ENCODE assay signal across 30 cellular contexts in the genomic region with DNA sequence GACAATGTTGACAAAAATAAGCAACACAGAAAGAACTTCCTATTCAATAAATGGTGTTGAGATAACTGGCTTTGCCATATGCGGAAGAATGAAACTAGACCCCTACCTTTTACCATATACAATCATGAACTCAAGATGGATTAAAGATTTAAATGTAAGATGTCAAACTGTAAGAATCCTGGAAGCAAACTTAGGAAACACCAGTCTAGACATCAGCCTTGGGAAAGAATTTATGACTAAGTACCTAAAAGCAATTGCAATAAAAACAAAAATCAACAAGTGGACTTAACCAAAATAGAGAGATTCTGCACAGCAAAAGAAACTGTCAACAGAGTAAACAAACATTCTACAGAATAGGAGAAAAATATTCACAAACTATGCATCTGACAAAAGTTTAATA. TPM values are rescaled to one million over a fixed set of nuclear protein-coding genes. Genes with fewer than 3 reads are reported as not detected.
"Had no signal": no experiment of that assay in that cellular context is flagged by ENCODE, and none has a peak within 500 bp of the region (broad histone marks: within the 10 kb centered on the region; RNA-seq: fewer than 3 reads in every experiment).

No MANE protein-coding gene starts in this region.

- H3K4me1 ChIP-seq: gastrocnemius medialis, neural progenitor cell, right lobe of liver had no signal

- H3K27ac ChIP-seq: dorsolateral prefrontal cortex, epithelial cell of prostate, gastrocnemius medialis, left lung, neural progenitor cell, parathyroid adenoma, right lobe of liver, spleen, thoracic aorta, tibial nerve, upper lobe of left lung had no signal

- H2AFZ ChIP-seq: neural progenitor cell, parathyroid adenoma had no signal

- H3K79me2 ChIP-seq: parathyroid adenoma had no signal

- DNase-seq: cerebellar nuclear complex; dorsolateral prefrontal cortex; effector CD4-positive, alpha-beta T cell; gastrocnemius medialis; head of caudate nucleus; left cardiac atrium; left lung; mesenchymal stem cell; naive thymus-derived CD4-positive, alpha-beta T cell; right lobe of liver; spleen; stimulated activated CD4-positive, alpha-beta T cell treated with anti-CD3 and anti-CD28 coated beads, Interleukin-2, amount 100 ng/mL, for 48 hours; stimulated activated naive B cell treated with anti-CD40 and anti-IgM and Interleukin-4, amounts not matched to agents 10 μg/mL and 1 μg/mL and 100 μg/mL, for 72 hours; upper lobe of left lung had no signal

- H3K9ac ChIP-seq: neural progenitor cell, parathyroid adenoma had no signal

- H3K4me3 ChIP-seq: dorsolateral prefrontal cortex, gastrocnemius medialis, left lung, neural progenitor cell, right lobe of liver, spleen, thoracic aorta, tibial nerve, upper lobe of left lung had no signal

- H3K9me3 ChIP-seq: gastrocnemius medialis, left lung, right lobe of liver, thoracic aorta, tibial nerve, upper lobe of left lung had no signal

- ATAC-seq: esophagus mucosa; gastrocnemius medialis; left cardiac atrium; left lung; naive thymus-derived CD4-positive, alpha-beta T cell; right lobe of liver; stimulated activated naive B cell treated with anti-CD40 and anti-IgM and Interleukin-4, amounts not matched to agents 10 μg/mL and 1 μg/mL and 100 μg/mL, for 72 hours had no signal

- H3K4me2 ChIP-seq: neural progenitor cell had no signal

- H3K27me3 ChIP-seq: dorsolateral prefrontal cortex, gastrocnemius medialis, left lung, neural progenitor cell, right lobe of liver, spleen, tibial nerve, upper lobe of left lung had no signal

- H3K36me3 ChIP-seq: gastrocnemius medialis, left lung, neural progenitor cell, right lobe of liver, spleen, thoracic aorta, tibial nerve, upper lobe of left lung had no signal

RNA-seq across cellular contexts. Expression of a gene that starts 16.1 kb away (rescaled TPM):
- total RNA-seq: dorsolateral prefrontal cortex; fibroblast of lung; glomerular endothelial cell; kidney epithelial cell; left cardiac atrium; lung microvascular endothelial cell; naive thymus-derived CD4-positive, alpha-beta T cell; osteoblast; progenitor cell of endocrine pancreas; right lobe of liver; skeletal muscle tissue; spleen; thoracic aorta; tibial nerve had no signal
- polyA plus RNA-seq: fibroblast of lung; naive thymus-derived CD4-positive, alpha-beta T cell; spleen had no signal

RNA-seq across cellular contexts. Expression of a gene that starts 50.7 kb away (rescaled TPM):
- total RNA-seq: dorsolateral prefrontal cortex; esophagus mucosa; fibroblast of lung; gastrocnemius medialis; glomerular endothelial cell; kidney epithelial cell; left cardiac atrium; left lung; lung microvascular endothelial cell; mesothelial cell of epicardium; mucosa of gallbladder; naive thymus-derived CD4-positive, alpha-beta T cell; osteoblast; progenitor cell of endocrine pancreas; right lobe of liver; skeletal muscle tissue; spleen; thoracic aorta; tibial nerve; upper lobe of left lung had no signal
- polyA plus RNA-seq: fibroblast of lung; naive thymus-derived CD4-positive, alpha-beta T cell; spleen had no signal

RNA-seq across cellular contexts. Expression of a gene that starts 57.3 kb away (rescaled TPM):
- total RNA-seq: dorsolateral prefrontal cortex; esophagus mucosa; fibroblast of lung; gastrocnemius medialis; glomerular endothelial cell; kidney epithelial cell; left cardiac atrium; left lung; lower leg skin; lung microvascular endothelial cell; mesothelial cell of epicardium; mucosa of gallbladder; naive thymus-derived CD4-positive, alpha-beta T cell; osteoblast; progenitor cell of endocrine pancreas; right lobe of liver; skeletal muscle tissue; spleen; thoracic aorta; tibial nerve; upper lobe of left lung had no signal
- polyA plus RNA-seq: fibroblast of lung; naive thymus-derived CD4-positive, alpha-beta T cell; spleen had no signal
